10 cellular contexts compared by ENCODE assay signal in genomic region chr5:172840077-172840777, GRCh38. TPM values are rescaled to one million over a fixed set of nuclear protein-coding genes. Genes with fewer than 3 reads are reported as not detected.
DNase-seq lines count a peak whose midpoint lies in the region; ATAC-seq and TF ChIP-seq lines count a peak whose summit lies in the region.
"Had no signal": no experiment of that assay in that cellular context is flagged by ENCODE, and none has a peak within 500 bp of the region (broad histone marks: within the 10 kb centered on the region; RNA-seq: fewer than 3 reads in every experiment).

No MANE protein-coding gene starts in this region.

- H3K4me3 ChIP-seq in ACC112 (ENCODE audit: low read depth, low read length) (no peak overlapping the region), heart left ventricle (peak overlapping the region in 1 of 12 donors; percentile 15), osteoblast (ENCODE audit: insufficient read depth, low read length) (no peak overlapping the region)
- H3K4me3 ChIP-seq: SJSA1 had no signal

- DNase-seq in NCI-H82 treated with DMSO at 0.1 percent for 48 hours (lab: John Stamatoyannopoulos, UW; ENCODE audit: unreplicated experiment) (peak; percentile 74), heart left ventricle (no peak), putamen (ENCODE audit: low spot score) (peak; percentile 34), NCI-H2029 (lab: John Stamatoyannopoulos, UW) (no peak), osteoblast (ENCODE audit: insufficient read length, low spot score, missing footprints) (no peak), NCI-H1436 (lab: John Stamatoyannopoulos, UW) (no peak)
- no peak for DNase-seq in NK-92 treated with Interleukin-12 subunit alpha and Interleukin-12 subunit beta, amount 100 ng/mL, for 24 hours (lab: John Stamatoyannopoulos, UW)
- DNase-seq: activated CD4-positive, alpha-beta T cell treated with anti-CD3 and anti-CD28 coated beads for 48 hours had no signal

- H3K4me1 ChIP-seq in ACC112 (ENCODE audit: control insufficient read depth, insufficient read depth, low read length, unreplicated experiment) (peaks cover 24% of the 10 kb centered on the region), heart left ventricle (peaks cover 1 to 49% (median 32%) of the 10 kb centered on the region in 12 donors), osteoblast (ENCODE audit: insufficient read depth, low read length) (peaks cover 11% of the 10 kb centered on the region)

- TF ChIP-seq CTCF in heart left ventricle (IDR thresholded peaks at IDR 0.05) = no peak
- no peak for TF ChIP-seq CTCF in osteoblast (IDR thresholded peaks at IDR 0.05; ENCODE audit: extremely low read depth, low read depth, low read length)

- intact Hi-C loops in heart left ventricle (cut with DNase I) = no loop called here

- H2AFZ ChIP-seq in ACC112 (ENCODE audit: low read length, unreplicated experiment) = no peak overlapping the region
- H2AFZ ChIP-seq in osteoblast (ENCODE audit: low read length) = no peak overlapping the region

- H3K27ac ChIP-seq in ACC112 (ENCODE audit: low read depth, low read length) (peak overlapping the region; percentile 43; the same call in 1 of the 2 replicates), heart left ventricle (peak overlapping the region in 11 of 12 donors; percentile 9 to 87 (median 59)), osteoblast (ENCODE audit: low read depth, low read length) (no peak overlapping the region)
- H3K27ac ChIP-seq: SJSA1 had no signal

- no peaks in the 10 kb centered on the region for H3K27me3 ChIP-seq in ACC112 (ENCODE audit: insufficient read depth, low read length)
- H3K27me3 ChIP-seq in heart left ventricle = no peaks in the 10 kb centered on the region
- no peaks in the 10 kb centered on the region for H3K27me3 ChIP-seq in osteoblast (ENCODE audit: insufficient read depth, low read length)
- H3K27me3 ChIP-seq: SJSA1 had no signal

- H3K9me3 ChIP-seq in heart left ventricle (no peaks in the 10 kb centered on the region), osteoblast (ENCODE audit: low read depth, low read length) (no peaks in the 10 kb centered on the region)
- H3K9me3 ChIP-seq: SJSA1 had no signal

- TF ChIP-seq POLR2A in heart left ventricle (IDR thresholded peaks at IDR 0.05) = no peak

- H4K20me1 ChIP-seq in osteoblast (ENCODE audit: insufficient read depth, low read length) = peaks cover 12% of the 10 kb centered on the region

- peaks cover 99% of the 10 kb centered on the region for H3K79me2 ChIP-seq in ACC112 (ENCODE audit: control insufficient read depth, insufficient read depth, low read length, unreplicated experiment)
- H3K79me2 ChIP-seq in osteoblast (ENCODE audit: insufficient read depth, low read length) = peaks cover 96% of the 10 kb centered on the region

- no peak overlapping the region for H3K4me2 ChIP-seq in osteoblast (ENCODE audit: insufficient read depth, low read length)

- peak; percentile 42 to 67 (median 53) for ATAC-seq in heart left ventricle

- H3K36me3 ChIP-seq in ACC112 (ENCODE audit: insufficient read depth, low read length) (peaks cover 25% of the 10 kb centered on the region; the same call in 1 of the 2 replicates), heart left ventricle (peaks cover 0 to 9% (median 0%) of the 10 kb centered on the region in 9 donors), osteoblast (ENCODE audit: insufficient read depth, low read length) (peaks cover 34% of the 10 kb centered on the region)

- WGBS in heart left ventricle, 4 donors = 48 to 59% (median 52%) methylated on average over 16 of the region's 16 CpGs

RNA-seq across cellular contexts. Expression of gene ERGIC1, which starts 6.2 kb away (rescaled TPM):
- total RNA-seq in heart left ventricle (100 to 1,000 TPM in 1 of 9 donors, 10 to 100 TPM in 8; 67.0 to 109 (median 84.9) TPM), osteoblast (109 and 128 TPM in 2 replicates)
- 100 to 1,000 TPM in 1 of 2 donors, 10 to 100 TPM in 1; 66.6 to 115 TPM for polyA plus RNA-seq in heart left ventricle

Comparison
In these comparisons a context has a peak if more than half of its experiments do, and no peak if none do; other contexts are left out.
1. DNase-seq: peak in NCI-H82 treated with DMSO at 0.1 percent for 48 hours (single experiment) and putamen (single experiment); none in heart left ventricle (0 of 5), NCI-H2029 (single experiment), osteoblast (single experiment), NK-92 treated with Interleukin-12 subunit alpha and Interleukin-12 subunit beta, amount 100 ng/mL, for 24 hours (single experiment) and NCI-H1436 (single experiment).